Comparison of ENCODE assay signal across 8 cellular contexts in the genomic region with DNA sequence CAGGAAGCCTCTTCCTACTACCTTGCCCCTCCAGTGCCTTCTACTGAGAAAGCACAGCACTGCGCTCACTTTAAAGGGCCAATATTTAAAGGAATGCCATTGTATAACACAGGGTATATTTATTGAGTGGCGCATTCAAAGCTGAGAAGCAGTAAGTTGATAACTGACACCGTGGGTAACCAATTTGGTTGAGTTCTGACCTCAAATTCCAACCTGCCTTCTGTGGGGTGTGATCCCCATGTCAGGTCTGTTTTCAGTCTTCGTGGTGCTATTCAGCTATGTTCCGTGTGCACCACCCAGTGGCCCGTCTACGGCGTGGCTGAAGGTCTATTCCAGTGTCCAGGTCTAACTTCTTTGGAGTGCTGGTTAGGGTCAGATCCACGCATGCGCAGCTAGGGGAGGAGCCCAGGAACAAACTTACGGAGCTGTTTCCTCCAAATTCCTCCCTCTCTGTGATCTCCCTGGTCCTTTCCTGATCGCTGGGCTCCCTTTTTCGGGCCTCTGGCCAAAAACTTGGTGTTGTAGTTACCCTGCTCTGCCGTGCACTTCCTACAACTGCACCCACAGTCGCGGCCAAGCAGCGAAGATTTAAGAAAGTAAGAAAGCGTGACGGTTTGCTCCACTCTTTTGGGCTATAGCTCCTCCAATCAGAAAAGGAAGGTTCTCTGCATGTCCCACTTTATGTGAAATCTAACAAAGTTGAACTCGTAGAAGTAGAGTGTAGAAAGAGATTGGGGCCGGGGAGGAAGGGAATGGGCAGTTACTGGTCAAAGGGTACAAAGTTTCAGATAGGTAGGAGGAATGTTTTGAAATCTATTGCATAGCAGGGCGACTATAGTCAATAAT. TPM values are rescaled to one million over a fixed set of nuclear protein-coding genes. Genes with fewer than 3 reads are reported as not detected.
DNase-seq lines count a peak whose midpoint lies in the region; ATAC-seq, FAIRE-seq and TF ChIP-seq lines count a peak whose summit lies in the region.

No MANE protein-coding gene starts in this region.

- peaks cover 6 to 12% of the 10 kb centered on the region in 2 donors for H3K4me1 Mint-ChIP-seq in immature natural killer cell

- H3K36me3 ChIP-seq in ES-I3 (ENCODE audit: insufficient read depth, low read length): no peaks in the 10 kb centered on the region
- H3K36me3 ChIP-seq in GM12878 (ENCODE audit: control insufficient read depth in 2 of 2, insufficient read depth in 2 of 2, low read length in 1 of 2): no peaks in the 10 kb centered on the region

- H3K9me3 ChIP-seq in ES-I3 (ENCODE audit: control insufficient read depth, insufficient read depth, low read length) (no peaks in the 10 kb centered on the region), GM12878 (replicated peaks; ENCODE audit: control insufficient read depth, insufficient read depth, low read length) (no peaks in the 10 kb centered on the region; the same call in 2 of the 3 replicates)

- peak overlapping the region; percentile 66 for H3K4me3 ChIP-seq in GM12878

- TF ChIP-seq CTCF in GM12878 (IDR thresholded peaks at IDR 0.05 in 2 of 3, conservative IDR thresholded peaks at IDR 0.05 in 1 of 3; ENCODE audit: control insufficient read depth in 2 of 3, extremely low read depth in 1 of 3, insufficient read depth in 1 of 3, low read depth in 3 of 3, low read length in 3 of 3): peak; percentile 88 to 95 (median 88)

- H3K4me1 ChIP-seq in ES-I3 (ENCODE audit: insufficient read depth, low read length): peaks cover 25% of the 10 kb centered on the region
- H3K4me1 ChIP-seq in GM12878 (ENCODE audit: control insufficient read depth, insufficient read depth, low read length): no peaks in the 10 kb centered on the region

- no peaks in the 10 kb centered on the region for H3K79me2 ChIP-seq in GM12878 (ENCODE audit: control insufficient read depth, insufficient read depth, low read length)

- peak; percentile 94 for FAIRE-seq in GM12878 (lab: Jason Lieb, UNC)

- ATAC-seq in GM12878: peak; percentile 100

- no peaks in the 10 kb centered on the region for H3K27me3 ChIP-seq in GM12878 (replicated peaks in 1 of 2; ENCODE audit: control insufficient read depth in 2 of 2, insufficient read depth in 2 of 2, low read length in 1 of 2)

- H3K4me2 ChIP-seq in GM12878 (ENCODE audit: control insufficient read depth, insufficient read depth): peak overlapping the region; percentile 84

- intact Hi-C loops in GM12878 (cut with micrococcal nuclease; ENCODE audit: unreplicated experiment): loop anchor here (1.0 to 10.0 kb wide), 4 partner anchors 62 to 184 kb away; a partner anchor contains a TSS

- DNase-seq in GOT3 (lab: John Stamatoyannopoulos, UW) (peak; percentile 39), LHCN-M2 (ENCODE audit: low read depth) (peak; percentile 93), T-helper 9 cell (peak; percentile 60), GM12878 (ENCODE audit: low read depth, low spot score) (peak; percentile 75), immature natural killer cell (peak; percentile 60 to 66 (median 64)), NCI-H2081 treated with DMSO at 0.1 percent for 48 hours (lab: John Stamatoyannopoulos, UW) (no peak)
- DNase-seq in stimulated activated CD4-positive, alpha-beta T cell treated with anti-CD3 and anti-CD28 coated beads, Interleukin-12 subunit alpha, Interleukin-12 subunit beta, amount 100 ng/mL, for 48 hours (ENCODE audit: low read depth in 2 of 3, low spot score in 1 of 3): peak in 2 of 3 donors; percentile 49 to 53

- peak overlapping the region; percentile 37; the same call in 1 of the 2 replicates for H3K9ac ChIP-seq in ES-I3 (ENCODE audit: low read depth, low read length)
- peak overlapping the region; percentile 57 for H3K9ac ChIP-seq in GM12878 (ENCODE audit: control insufficient read depth, insufficient read depth, low read length)

- H3K27me3 Mint-ChIP-seq in immature natural killer cell (ENCODE audit: low read depth in 3 of 3): peaks cover 5 to 11% (median 7%) of the 10 kb centered on the region in 3 donors

- H3K9me3 Mint-ChIP-seq in immature natural killer cell: no peaks in the 10 kb centered on the region

- no peak for TF ChIP-seq EP300 in GM12878 (IDR thresholded peaks at IDR 0.05; ENCODE audit: borderline replicate concordance in 1 of 2, control insufficient read depth in 1 of 2, low read depth in 2 of 2, low read length in 2 of 2)

- POLR2A ChIA-PET in GM12878 (lab: Charles Lee): interaction anchor here (0.5 to 1.0 kb wide), 2 partner anchors 62 to 380 kb away, joined by 3 read pairs; no protein-coding TSS in a partner anchor

- no peak for TF ChIP-seq POLR2A in GM12878 (IDR thresholded peaks at IDR 0.05; ENCODE audit: low read depth, low read length)

- H4K20me1 ChIP-seq in GM12878 (ENCODE audit: control insufficient read depth, insufficient read depth): no peaks in the 10 kb centered on the region

- no peaks in the 10 kb centered on the region for H3K36me3 Mint-ChIP-seq in immature natural killer cell

- SMC1A ChIA-PET in GM12878 (lab: Charles Lee; ENCODE audit: uncharacterized antibody, unreplicated experiment): interaction anchor here (0.7 to 2.6 kb wide), 13 partner anchors 10 to 96 kb away, joined by 3 to 23 read pairs (median 5); a partner anchor contains a TSS

- in situ Hi-C loops in GM12878 (cut with MboI): loop anchor here (5.0 kb wide), 1 partner anchor 71 kb away; no protein-coding TSS in a partner anchor

- RAD21 ChIA-PET in GM12878 (lab: Charles Lee; ENCODE audit: unreplicated experiment): interaction anchor here (1.0 to 2.3 kb wide), 7 partner anchors 9 to 189 kb away, joined by 3 to 35 read pairs (median 4); no protein-coding TSS in a partner anchor

- peak overlapping the region in 2 of 6 donors; percentile 14 to 36 for H3K27ac Mint-ChIP-seq in immature natural killer cell

- 32% methylated on average over 22 of the region's 22 CpGs for WGBS in GM12878 (ENCODE audit: insufficient coverage, insufficient replicate concordance, low lambda C conversion rate, missing lambda C conversion rate)

- H3K27ac ChIP-seq in GM12878 (ENCODE audit: control insufficient read depth, insufficient read depth): no peak overlapping the region

- TF ChIP-seq RAD21 in GM12878 (IDR thresholded peaks at IDR 0.05; ENCODE audit: insufficient read depth, low read depth, low read length): peak; percentile 97

- CTCF ChIA-PET in GM12878 (lab: Yijun Ruan, JAX): interaction anchor here (0.6 to 7.3 kb wide), 18 partner anchors 13 to 180 kb away, joined by 3 to 111 read pairs (median 4); a partner anchor contains a TSS

- peak overlapping the region; percentile 99 for H2AFZ ChIP-seq in GM12878 (ENCODE audit: control insufficient read depth, low read depth, low read length)

- BruUV-seq in GM12878 (replicated peaks; lab: Mats Ljungman, UMichigan): no TSS peak

- peak overlapping the region; percentile 58 to 79 (median 66) for H3K4me3 Mint-ChIP-seq in immature natural killer cell

TF ChIP-seq in GM12878, 131 proteins besides CTCF, POLR2A, EP300 and RAD21 (continues in another document):
- TF ChIP-seq SMAD5 (IDR thresholded peaks at IDR 0.05; ENCODE audit: low read depth): no peak
- no peak for TF ChIP-seq JUNB (IDR thresholded peaks at IDR 0.05)

RNA-seq across cellular contexts. Expression of a gene that starts 7.7 kb away (rescaled TPM):
- total RNA-seq in LHCN-M2 (2014; rRNA removed): 0.32 and 0.86 TPM in 2 replicates
- polyA plus RNA-seq in LHCN-M2 (2012): 0.79 TPM
- not detected in 2 replicates for total RNA-seq in GM12878 (2013; cell fraction: nucleolus; rRNA removed)
- not detected in 2 replicates for total RNA-seq in GM12878 (2014; rRNA removed)
- total RNA-seq in GM12878 (2014; rRNA removed; fragmentation: Illumina TruSeq; extraction: Trizol): not detected in 2 replicates
- not detected in 2 replicates for total RNA-seq in GM12878 (2021)
- polyA plus RNA-seq in GM12878 (2011; ENCODE audit: low read depth): not detected
- polyA plus RNA-seq in GM12878 (2011; rRNA removed): not detected in 2 replicates
- not detected in 2 replicates for polyA plus RNA-seq in GM12878 (2011; cell fraction: cytosol; rRNA removed)
- polyA plus RNA-seq in GM12878 (2011; cell fraction: nucleus; rRNA removed): not detected in 2 replicates
- not detected in 2 replicates for polyA plus RNA-seq in GM12878 (2012)
- polyA plus RNA-seq in GM12878 (2014; fragmentation: Illumina TruSeq; extraction: Trizol): not detected in 2 replicates
- polyA plus RNA-seq in GM12878 (2014; fragmentation: Nextera tagmentation; extraction: Ambion mirVana): not detected
- not detected in 2 replicates for polyA plus RNA-seq in GM12878 (2014; rRNA removed)
- polyA plus RNA-seq in GM12878 (2016; fragmentation: Nextera tagmentation; extraction: Ambion mirVana): not detected
- not detected in 2 replicates for polyA minus RNA-seq in GM12878 (2011; rRNA and poly(A)+ RNA removed)
- polyA minus RNA-seq in GM12878 (2011; cell fraction: cytosol; rRNA and poly(A)+ RNA removed): not detected in 2 replicates
- polyA minus RNA-seq in GM12878 (2011; cell fraction: nucleus; rRNA and poly(A)+ RNA removed): not detected in 2 replicates
- polyA plus RNA-seq in immature natural killer cell: not detected

RNA-seq across cellular contexts. Expression of a gene that starts 53.9 kb away (rescaled TPM):
- total RNA-seq in LHCN-M2 (2014; rRNA removed): not detected in 2 replicates
- polyA plus RNA-seq in LHCN-M2 (2012): not detected
- total RNA-seq in GM12878 (2013; cell fraction: nucleolus; rRNA removed): not detected in 2 replicates
- not detected in 2 replicates for total RNA-seq in GM12878 (2014; rRNA removed)
- total RNA-seq in GM12878 (2014; rRNA removed; fragmentation: Illumina TruSeq; extraction: Trizol): not detected in 2 replicates
- total RNA-seq in GM12878 (2021): not detected in 2 replicates
- polyA plus RNA-seq in GM12878 (2011; ENCODE audit: low read depth): not detected
- polyA plus RNA-seq in GM12878 (2011; rRNA removed): not detected in 2 replicates
- not detected in 2 replicates for polyA plus RNA-seq in GM12878 (2011; cell fraction: cytosol; rRNA removed)
- not detected in 2 replicates for polyA plus RNA-seq in GM12878 (2011; cell fraction: nucleus; rRNA removed)
- not detected in 2 replicates for polyA plus RNA-seq in GM12878 (2012)
- not detected in 2 replicates for polyA plus RNA-seq in GM12878 (2014; fragmentation: Illumina TruSeq; extraction: Trizol)
- polyA plus RNA-seq in GM12878 (2014; fragmentation: Nextera tagmentation; extraction: Ambion mirVana): not detected
- polyA plus RNA-seq in GM12878 (2014; rRNA removed): not detected in 2 replicates
- not detected for polyA plus RNA-seq in GM12878 (2016; fragmentation: Nextera tagmentation; extraction: Ambion mirVana)
- polyA minus RNA-seq in GM12878 (2011; rRNA and poly(A)+ RNA removed): not detected in 2 replicates
- not detected in 2 replicates for polyA minus RNA-seq in GM12878 (2011; cell fraction: cytosol; rRNA and poly(A)+ RNA removed)
- polyA minus RNA-seq in GM12878 (2011; cell fraction: nucleus; rRNA and poly(A)+ RNA removed): not detected in 2 replicates
- polyA plus RNA-seq in immature natural killer cell: not detected
